ENCODE assay signal across 12 cellular contexts in genomic region chr12:49451468-49452259, GRCh38.
DNase-seq lines count a peak whose midpoint lies in the region; ATAC-seq lines count a peak whose summit lies in the region.
"Had no signal": no experiment of that assay in that cellular context is flagged by ENCODE, and none has a peak within 500 bp of the region (broad histone marks: within the 10 kb centered on the region; RNA-seq: fewer than 3 reads in every experiment).

No MANE protein-coding gene starts in this region.

- peak overlapping the region; percentile 62 for H3K27ac Mint-ChIP-seq in activated naive CD8-positive, alpha-beta T cell
- H3K27ac Mint-ChIP-seq in activated naive CD8-positive, alpha-beta T cell treated with anti-CD3 and anti-CD28 coated beads, Interleukin-2, amount 50 U/mL, for 24 hours: no peak overlapping the region
- H3K27ac Mint-ChIP-seq: dendritic cell treated with granulocyte-macrophage colony-stimulating factor and Interleukin-4, amounts not matched to agents 40 ng/mL and 50 ng/mL, for 4 days had no signal

- H3K36me3 Mint-ChIP-seq in activated naive CD8-positive, alpha-beta T cell: peaks cover 15% of the 10 kb centered on the region
- peaks cover 1% of the 10 kb centered on the region for H3K36me3 Mint-ChIP-seq in activated naive CD8-positive, alpha-beta T cell treated with anti-CD3 and anti-CD28 coated beads, Interleukin-2, amount 50 U/mL, for 24 hours (ENCODE audit: low read depth)

- no peak overlapping the region for H3K4me3 Mint-ChIP-seq in activated naive CD8-positive, alpha-beta T cell
- no peak overlapping the region for H3K4me3 Mint-ChIP-seq in activated naive CD8-positive, alpha-beta T cell treated with anti-CD3 and anti-CD28 coated beads, Interleukin-2, amount 50 U/mL, for 24 hours
- H3K4me3 Mint-ChIP-seq: dendritic cell treated with granulocyte-macrophage colony-stimulating factor and Interleukin-4, amounts not matched to agents 40 ng/mL and 50 ng/mL, for 4 days had no signal

- no peaks in the 10 kb centered on the region for H3K9me3 Mint-ChIP-seq in activated naive CD8-positive, alpha-beta T cell (ENCODE audit: low read depth)
- peaks cover 4% of the 10 kb centered on the region for H3K9me3 Mint-ChIP-seq in activated naive CD8-positive, alpha-beta T cell treated with anti-CD3 and anti-CD28 coated beads, Interleukin-2, amount 50 U/mL, for 24 hours
- H3K9me3 Mint-ChIP-seq: dendritic cell treated with granulocyte-macrophage colony-stimulating factor and Interleukin-4, amounts not matched to agents 40 ng/mL and 50 ng/mL, for 4 days had no signal

- no peak for ATAC-seq in activated naive CD8-positive, alpha-beta T cell treated with anti-CD3 and anti-CD28 coated beads, Interleukin-2, amount 50 U/mL, for 24 hours
- ATAC-seq in GM21737 (IDR thresholded peaks at IDR 0.05; ENCODE audit: unreplicated experiment) (peak; percentile 85), HG03442 (IDR thresholded peaks at IDR 0.05; ENCODE audit: unreplicated experiment) (peak; percentile 72)
- peak; percentile 43 for ATAC-seq in stimulated activated naive CD8-positive, alpha-beta T cell treated with anti-CD3 and anti-CD28 coated beads, Interleukin-15, Interleukin-2, amounts not matched to agents 100 U/mL and 50 U/mL, for 24 hours
- ATAC-seq: gastrocnemius medialis, PC-3 had no signal

- no peak for DNase-seq in activated naive CD8-positive, alpha-beta T cell treated with anti-CD3 and anti-CD28 coated beads, Interleukin-2, amount 50 U/mL, for 24 hours
- DNase-seq in stimulated activated naive CD8-positive, alpha-beta T cell treated with anti-CD3 and anti-CD28 coated beads, Interleukin-15, Interleukin-2, amounts not matched to agents 100 U/mL and 50 U/mL, for 24 hours: no peak
- DNase-seq in NCI-H1694 treated with DMSO at 0.1 percent for 48 hours (lab: John Stamatoyannopoulos, UW) (no peak), DMS114 treated with DMSO at 0.1 percent for 48 hours (lab: John Stamatoyannopoulos, UW; ENCODE audit: unreplicated experiment) (no peak), SIG-M5 treated with dmso at 0.1 percent for 504 hours (lab: John Stamatoyannopoulos, UW; ENCODE audit: unreplicated experiment) (no peak)
- DNase-seq: EL, gastrocnemius medialis, PC-3 had no signal

- H3K4me1 Mint-ChIP-seq in activated naive CD8-positive, alpha-beta T cell (ENCODE audit: low read depth): peaks cover 10% of the 10 kb centered on the region
- H3K4me1 Mint-ChIP-seq in activated naive CD8-positive, alpha-beta T cell treated with anti-CD3 and anti-CD28 coated beads, Interleukin-2, amount 50 U/mL, for 24 hours: peaks cover 6% of the 10 kb centered on the region

- H3K27me3 Mint-ChIP-seq in activated naive CD8-positive, alpha-beta T cell: no peaks in the 10 kb centered on the region
- no peaks in the 10 kb centered on the region for H3K27me3 Mint-ChIP-seq in activated naive CD8-positive, alpha-beta T cell treated with anti-CD3 and anti-CD28 coated beads, Interleukin-2, amount 50 U/mL, for 24 hours
- H3K27me3 Mint-ChIP-seq: dendritic cell treated with granulocyte-macrophage colony-stimulating factor and Interleukin-4, amounts not matched to agents 40 ng/mL and 50 ng/mL, for 4 days had no signal
